2 cellular contexts compared by ENCODE assay signal in genomic region chr5:177358333-177358939, GRCh38.
TF ChIP-seq lines count a peak whose summit lies in the region.

No MANE protein-coding gene starts in this region.

TF ChIP-seq in H1, 55 proteins besides CTCF, POLR2A, EP300 and RAD21:
- TF ChIP-seq JUND (IDR thresholded peaks at IDR 0.05; ENCODE audit: low read length) (no peak), NANOG (IDR thresholded peaks at IDR 0.05; ENCODE audit: insufficient read depth, low read depth, low read length, poor library complexity, severe bottlenecking) (no peak), JUN (IDR thresholded peaks at IDR 0.05; ENCODE audit: low read depth, low read length) (no peak), RNF2 (IDR thresholded peaks at IDR 0.05; ENCODE audit: borderline replicate concordance, low read depth, low read length, missing control alignments, poor library complexity, severe bottlenecking) (no peak), ZNF274 (IDR thresholded peaks at IDR 0.05; ENCODE audit: borderline replicate concordance, extremely low read depth, low read length) (no peak), CHD2 (IDR thresholded peaks at IDR 0.05; ENCODE audit: low read length) (no peak), ATF3 (IDR thresholded peaks at IDR 0.05; ENCODE audit: insufficient read depth, low read depth, low read length) (no peak), CTBP2 (IDR thresholded peaks at IDR 0.05; ENCODE audit: borderline replicate concordance, insufficient read depth, insufficient read length, low read length) (no peak), YY1 (IDR thresholded peaks at IDR 0.05; ENCODE audit: low read depth, low read length) (no peak), SP1 (IDR thresholded peaks at IDR 0.05; ENCODE audit: low read depth, low read length) (no peak), CBX5 (IDR thresholded peaks at IDR 0.05; ENCODE audit: low read depth, low read length) (no peak), SAP30 (IDR thresholded peaks at IDR 0.05; ENCODE audit: insufficient read depth, insufficient replicate concordance, low read length) (no peak), KDM1A (IDR thresholded peaks at IDR 0.05; ENCODE audit: borderline replicate concordance, low read length) (no peak), SIX5 (IDR thresholded peaks at IDR 0.05; ENCODE audit: low read depth, low read length) (no peak), KDM4A (IDR thresholded peaks at IDR 0.05; ENCODE audit: low read depth, low read length, severe bottlenecking) (no peak), USF2 (IDR thresholded peaks at IDR 0.05; ENCODE audit: low read length) (no peak), SUZ12 (IDR thresholded peaks at IDR 0.05; ENCODE audit: low read length) (no peak), TBP (IDR thresholded peaks at IDR 0.05; ENCODE audit: low read depth, low read length) (no peak), EGR1 (IDR thresholded peaks at IDR 0.05; ENCODE audit: borderline replicate concordance, low read depth, low read length) (no peak)

TF ChIP-seq in GM12891, 5 proteins besides CTCF, POLR2A, EP300 and RAD21:
- TF ChIP-seq POLR2AphosphoS5 (IDR thresholded peaks at IDR 0.05; ENCODE audit: low read depth, low read length) (no peak), PAX5 (IDR thresholded peaks at IDR 0.05; ENCODE audit: insufficient read depth, low read length, severe bottlenecking) (no peak), TAF1 (IDR thresholded peaks at IDR 0.05; ENCODE audit: low read depth, low read length) (no peak), SPI1 (IDR thresholded peaks at IDR 0.05; ENCODE audit: low read depth, low read length) (no peak), POU2F2 (IDR thresholded peaks at IDR 0.05; ENCODE audit: low read depth, low read length) (no peak)
